In genomic region chr3:39287216-39287858, GRCh38 we compare ENCODE assay signal across 2 cellular contexts.
TF ChIP-seq lines count a peak whose summit lies in the region.

No MANE protein-coding gene starts in this region.

TF ChIP-seq in A549, 52 proteins besides CTCF, POLR2A, EP300 and RAD21 (continued from another document):
- no peak for TF ChIP-seq ZSCAN20 (CRISPR knock-in tag; IDR thresholded peaks at IDR 0.05)

TF ChIP-seq in liver, 16 proteins besides CTCF, POLR2A, EP300 and RAD21:
- TF ChIP-seq ZBTB33 (IDR thresholded peaks at IDR 0.05) (no peak), TAF1 (conservative IDR thresholded peaks at IDR 0.05) (no peak), HNF4G (IDR thresholded peaks at IDR 0.05) (no peak), RXRA (IDR thresholded peaks at IDR 0.05) (peak; percentile 20 to 50), GABPA (IDR thresholded peaks at IDR 0.05 in 1 of 2, conservative IDR thresholded peaks at IDR 0.05 in 1 of 2) (no peak), SP1 (IDR thresholded peaks at IDR 0.05) (no peak), HNF4A (conservative IDR thresholded peaks at IDR 0.05) (peak in 1 of 2 donors; percentile 34), FOXA1 (IDR thresholded peaks at IDR 0.05) (no peak), NR2F2 (IDR thresholded peaks at IDR 0.05) (no peak), FOXA2 (IDR thresholded peaks at IDR 0.05) (no peak), YY1 (IDR thresholded peaks at IDR 0.05) (peak; percentile 81), EGR1 (IDR thresholded peaks at IDR 0.05; ENCODE audit: low read depth in 2 of 2) (no peak), JUND (IDR thresholded peaks at IDR 0.05) (peak in 1 of 2 donors; percentile 29)
- TF ChIP-seq, protein P1, sequence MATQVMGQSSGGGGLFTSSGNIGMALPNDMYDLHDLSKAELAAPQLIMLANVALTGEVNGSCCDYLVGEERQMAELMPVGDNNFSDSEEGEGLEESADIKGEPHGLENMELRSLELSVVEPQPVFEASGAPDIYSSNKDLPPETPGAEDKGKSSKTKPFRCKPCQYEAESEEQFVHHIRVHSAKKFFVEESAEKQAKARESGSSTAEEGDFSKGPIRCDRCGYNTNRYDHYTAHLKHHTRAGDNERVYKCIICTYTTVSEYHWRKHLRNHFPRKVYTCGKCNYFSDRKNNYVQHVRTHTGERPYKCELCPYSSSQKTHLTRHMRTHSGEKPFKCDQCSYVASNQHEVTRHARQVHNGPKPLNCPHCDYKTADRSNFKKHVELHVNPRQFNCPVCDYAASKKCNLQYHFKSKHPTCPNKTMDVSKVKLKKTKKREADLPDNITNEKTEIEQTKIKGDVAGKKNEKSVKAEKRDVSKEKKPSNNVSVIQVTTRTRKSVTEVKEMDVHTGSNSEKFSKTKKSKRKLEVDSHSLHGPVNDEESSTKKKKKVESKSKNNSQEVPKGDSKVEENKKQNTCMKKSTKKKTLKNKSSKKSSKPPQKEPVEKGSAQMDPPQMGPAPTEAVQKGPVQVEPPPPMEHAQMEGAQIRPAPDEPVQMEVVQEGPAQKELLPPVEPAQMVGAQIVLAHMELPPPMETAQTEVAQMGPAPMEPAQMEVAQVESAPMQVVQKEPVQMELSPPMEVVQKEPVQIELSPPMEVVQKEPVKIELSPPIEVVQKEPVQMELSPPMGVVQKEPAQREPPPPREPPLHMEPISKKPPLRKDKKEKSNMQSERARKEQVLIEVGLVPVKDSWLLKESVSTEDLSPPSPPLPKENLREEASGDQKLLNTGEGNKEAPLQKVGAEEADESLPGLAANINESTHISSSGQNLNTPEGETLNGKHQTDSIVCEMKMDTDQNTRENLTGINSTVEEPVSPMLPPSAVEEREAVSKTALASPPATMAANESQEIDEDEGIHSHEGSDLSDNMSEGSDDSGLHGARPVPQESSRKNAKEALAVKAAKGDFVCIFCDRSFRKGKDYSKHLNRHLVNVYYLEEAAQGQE (IDR thresholded peaks at IDR 0.05) = peak; percentile 92
- TF ChIP-seq, protein P2, sequence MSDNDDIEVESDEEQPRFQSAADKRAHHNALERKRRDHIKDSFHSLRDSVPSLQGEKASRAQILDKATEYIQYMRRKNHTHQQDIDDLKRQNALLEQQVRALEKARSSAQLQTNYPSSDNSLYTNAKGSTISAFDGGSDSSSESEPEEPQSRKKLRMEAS (IDR thresholded peaks at IDR 0.05) = peak; percentile 43
- TF ChIP-seq, protein P3, sequence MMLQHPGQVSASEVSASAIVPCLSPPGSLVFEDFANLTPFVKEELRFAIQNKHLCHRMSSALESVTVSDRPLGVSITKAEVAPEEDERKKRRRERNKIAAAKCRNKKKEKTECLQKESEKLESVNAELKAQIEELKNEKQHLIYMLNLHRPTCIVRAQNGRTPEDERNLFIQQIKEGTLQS (IDR thresholded peaks at IDR 0.05) = no peak
